Comparison of ENCODE assay signal across 9 cellular contexts in genomic region chr2:236536727-236537398, GRCh38. TPM values are rescaled to one million over a fixed set of nuclear protein-coding genes. Genes with fewer than 3 reads are reported as not detected.
A peak's percentile ranks its signal among the peaks of the same experiment; 100 is the strongest.
DNase-seq lines count a peak whose midpoint lies in the region; ATAC-seq and FAIRE-seq lines count a peak whose summit lies in the region.
"Had no signal": no experiment of that assay in that cellular context is flagged by ENCODE, and none has a peak within 500 bp of the region (broad histone marks: within the 10 kb centered on the region; RNA-seq: fewer than 3 reads in every experiment).

No MANE protein-coding gene starts in this region.

- no peaks in the 10 kb centered on the region for H3K9me3 ChIP-seq in small intestine (ENCODE audit: control insufficient read depth, low read depth)

- peaks cover 5% of the 10 kb centered on the region for H3K36me3 Mint-ChIP-seq in activated CD4-positive, alpha-beta memory T cell treated with anti-CD3 and anti-CD28 coated beads for 36 hours

- H3K27me3 Mint-ChIP-seq in activated CD4-positive, alpha-beta memory T cell treated with anti-CD3 and anti-CD28 coated beads for 36 hours = no peaks in the 10 kb centered on the region

- no peaks in the 10 kb centered on the region for H3K27me3 ChIP-seq in small intestine (ENCODE audit: control insufficient read depth in 2 of 2, insufficient read depth in 2 of 2, low read length in 2 of 2)

- FAIRE-seq in small intestine (lab: Jason Lieb, UNC) = no peak

- H3K36me3 ChIP-seq in small intestine (ENCODE audit: control insufficient read depth in 2 of 2, insufficient read depth in 2 of 2, low read length in 2 of 2) = no peaks in the 10 kb centered on the region

- WGBS in small intestine, 3 donors = 49 to 64% (median 62%) methylated on average over 6 of the region's 6 CpGs

- CTCF ChIA-PET in activated CD4-positive, alpha-beta memory T cell treated with anti-CD3 and anti-CD28 coated beads for 36 hours (lab: Charles Lee) = interaction anchor here (1.2 to 2.2 kb wide), 5 partner anchors 12 to 33 kb away, joined by 3 to 12 read pairs (median 5); partner anchors contain the start of gene ACKR3

- peak; percentile 60 for DNase-seq in activated CD4-positive, alpha-beta memory T cell treated with anti-CD3 and anti-CD28 coated beads for 36 hours
- DNase-seq in small intestine (peak; percentile 31), SIG-M5 treated with dmso at 0.1 percent for 504 hours (lab: John Stamatoyannopoulos, UW; ENCODE audit: unreplicated experiment) (no peak), cerebellar cortex (ENCODE audit: low spot score) (no peak), LoVo (ENCODE audit: low spot score) (no peak), HPDE6-E6E7 (ENCODE audit: extremely low spot score) (no peak)

- intact Hi-C loops in activated CD4-positive, alpha-beta memory T cell treated with anti-CD3 and anti-CD28 coated beads for 36 hours (cut with micrococcal nuclease) = loop anchor here (2.0 kb wide), 1 partner anchor 16 kb away; no protein-coding TSS in a partner anchor

- H3K27ac ChIP-seq in small intestine (ENCODE audit: low read depth in 1 of 2, low read length in 1 of 2) = peak overlapping the region; percentile 9 to 76
- H3K27ac ChIP-seq: SK-N-MC had no signal

- peak overlapping the region; percentile 73 for H3K27ac Mint-ChIP-seq in activated CD4-positive, alpha-beta memory T cell treated with anti-CD3 and anti-CD28 coated beads for 36 hours

- H3K4me1 ChIP-seq in small intestine (ENCODE audit: control insufficient read depth in 2 of 2, insufficient read depth in 1 of 2, low read depth in 1 of 2, low read length in 1 of 2) = no peaks in the 10 kb centered on the region

- no peaks in the 10 kb centered on the region for H3K9me3 Mint-ChIP-seq in activated CD4-positive, alpha-beta memory T cell treated with anti-CD3 and anti-CD28 coated beads for 36 hours

- H3K4me1 Mint-ChIP-seq in activated CD4-positive, alpha-beta memory T cell treated with anti-CD3 and anti-CD28 coated beads for 36 hours (ENCODE audit: low read depth) = peaks cover 50% of the 10 kb centered on the region

- H3K4me3 ChIP-seq in small intestine (ENCODE audit: low read depth in 1 of 2, low read length in 2 of 2) = peak overlapping the region in 1 of 2 donors; percentile 45
- H3K4me3 ChIP-seq: SK-N-MC had no signal

- H3K4me3 Mint-ChIP-seq in activated CD4-positive, alpha-beta memory T cell treated with anti-CD3 and anti-CD28 coated beads for 36 hours = peak overlapping the region; percentile 74

- POLR2A ChIA-PET in activated CD4-positive, alpha-beta memory T cell treated with anti-CD3 and anti-CD28 coated beads for 36 hours (lab: Charles Lee) = interaction anchor here (0.8 to 1.5 kb wide), 2 partner anchors 22 to 548 kb away, joined by 3 to 4 read pairs; partner anchors contain the start of gene COPS8

- ATAC-seq in GM18517 (IDR thresholded peaks at IDR 0.05; ENCODE audit: unreplicated experiment) (peak; percentile 56), HG03060 (IDR thresholded peaks at IDR 0.05; ENCODE audit: low read depth, unreplicated experiment) (peak; percentile 42)

RNA-seq across cellular contexts. Expression of gene ACKR3, which starts 32.8 kb away (rescaled TPM):
- 1 to 10 TPM; 1.2 TPM for total RNA-seq in activated CD4-positive, alpha-beta memory T cell treated with anti-CD3 and anti-CD28 coated beads for 36 hours
- 10 to 100 TPM in 1 of 3 donors, 1 to 10 TPM in 2; 3.8 to 44.8 (median 3.8) TPM for polyA plus RNA-seq in small intestine

Comparison
In these comparisons a context has a peak if more than half of its experiments do, and no peak if none do; other contexts are left out.
1. DNase-seq: peak in activated CD4-positive, alpha-beta memory T cell treated with anti-CD3 and anti-CD28 coated beads for 36 hours (single experiment) and small intestine (single experiment); none in SIG-M5 treated with dmso at 0.1 percent for 504 hours (single experiment), cerebellar cortex (single experiment), LoVo (single experiment) and HPDE6-E6E7 (single experiment).